Comparison of ENCODE assay signal across 8 cellular contexts in the genomic region with DNA sequence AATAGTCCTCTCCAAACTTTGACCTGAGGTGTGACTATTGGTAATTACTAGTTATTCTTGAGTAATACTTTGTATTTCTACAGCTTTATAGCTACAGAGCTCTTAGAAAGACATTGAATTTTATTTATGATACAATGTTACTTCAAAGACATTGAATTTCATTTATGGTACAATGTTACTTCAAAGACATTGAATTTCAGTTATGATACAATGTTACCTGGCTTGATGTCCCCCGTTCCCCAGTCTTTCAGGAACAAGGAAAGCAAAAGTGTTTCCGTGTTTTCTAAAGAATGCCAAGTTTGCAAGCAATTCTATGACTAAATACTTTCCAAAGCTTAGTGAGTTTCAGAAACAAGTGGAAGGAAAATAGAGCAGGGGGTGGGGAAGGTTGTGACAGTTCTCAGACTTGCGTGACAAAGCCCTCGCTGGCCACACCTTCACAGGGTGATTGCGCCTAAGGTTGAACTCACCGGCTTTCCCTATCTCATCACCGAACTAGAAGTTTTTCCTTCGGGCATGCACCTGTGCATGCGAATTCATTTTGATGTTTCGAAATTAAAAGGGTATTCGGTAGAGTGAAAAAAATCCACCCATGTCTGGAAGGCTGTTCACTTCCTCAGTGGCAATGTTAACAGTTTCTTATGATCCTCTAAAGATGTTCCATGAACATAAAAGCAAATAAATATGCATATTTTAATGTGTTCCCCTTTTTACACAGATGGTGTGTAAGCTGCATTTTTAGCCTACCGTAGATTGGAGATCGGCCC. TPM values are rescaled to one million over a fixed set of nuclear protein-coding genes. Genes with fewer than 3 reads are reported as not detected.
DNase-seq lines count a peak whose midpoint lies in the region; TF ChIP-seq lines count a peak whose summit lies in the region.

No MANE protein-coding gene starts in this region.

- H2AFZ ChIP-seq in osteoblast (ENCODE audit: low read length), result peak overlapping the region; percentile 94

- peak overlapping the region; percentile 96 for H3K4me2 ChIP-seq in osteoblast (ENCODE audit: insufficient read depth, low read length)

- TF ChIP-seq CTCF in esophagus squamous epithelium (IDR thresholded peaks at IDR 0.05) (no peak), osteoblast (IDR thresholded peaks at IDR 0.05; ENCODE audit: extremely low read depth, low read depth, low read length) (no peak), tibial artery (IDR thresholded peaks at IDR 0.05) (no peak)

- peaks cover 25% of the 10 kb centered on the region for H4K20me1 ChIP-seq in osteoblast (ENCODE audit: insufficient read depth, low read length)

- DNase-seq in NCI-H1092 treated with DMSO at 0.1 percent for 48 hours (lab: John Stamatoyannopoulos, UW) (peak; percentile 47), NCI-H1092 (lab: John Stamatoyannopoulos, UW) (no peak), NCI-H748 (lab: John Stamatoyannopoulos, UW; ENCODE audit: unreplicated experiment) (peak; percentile 55), activated T-cell treated with anti-CD3 and anti-CD28 coated beads for 24 hours (ENCODE audit: low read depth) (peak; percentile 76), esophagus squamous epithelium (lab: John Stamatoyannopoulos, UW) (no peak), osteoblast (ENCODE audit: insufficient read length, low spot score, missing footprints) (peak; percentile 75), tibial artery (no peak), kidney glomerular epithelial cell (lab: John Stamatoyannopoulos, UW) (no peak)

- H3K36me3 ChIP-seq in esophagus squamous epithelium (peaks cover 0 to 6% (median 0%) of the 10 kb centered on the region in 3 donors), osteoblast (ENCODE audit: insufficient read depth, low read length) (peaks cover 8% of the 10 kb centered on the region), tibial artery (peaks cover 0 to 4% (median 0%) of the 10 kb centered on the region in 3 donors)

- TF ChIP-seq POLR2A in esophagus squamous epithelium (IDR thresholded peaks at IDR 0.05), result no peak

- H3K4me1 ChIP-seq in esophagus squamous epithelium, result peaks cover 0 to 49% (median 18%) of the 10 kb centered on the region in 3 donors
- H3K4me1 ChIP-seq in osteoblast (ENCODE audit: insufficient read depth, low read length), result peaks cover 21% of the 10 kb centered on the region
- peaks cover 0 to 39% (median 22%) of the 10 kb centered on the region in 4 donors for H3K4me1 ChIP-seq in tibial artery

- intact Hi-C loops in esophagus squamous epithelium (cut with DNase I) (no loop called here), tibial artery (cut with DNase I; ENCODE audit: low total_unique reads) (loop anchor here (10.0 kb wide), 1 partner anchor 158 kb away; a partner anchor contains a TSS)

- H3K27ac ChIP-seq in esophagus squamous epithelium (peak overlapping the region; percentile 90 to 97 (median 92)), osteoblast (ENCODE audit: low read depth, low read length) (peak overlapping the region; percentile 87), tibial artery (peak overlapping the region; percentile 78 to 91)

- H3K4me3 ChIP-seq in esophagus squamous epithelium (peak overlapping the region; percentile 71 to 93 (median 88)), osteoblast (ENCODE audit: insufficient read depth, low read length) (peak overlapping the region; percentile 93), tibial artery (peak overlapping the region; percentile 61 to 91)

- H3K9me3 ChIP-seq in esophagus squamous epithelium (no peaks in the 10 kb centered on the region), osteoblast (ENCODE audit: low read depth, low read length) (no peaks in the 10 kb centered on the region), tibial artery (no peaks in the 10 kb centered on the region)

- H3K27me3 ChIP-seq in esophagus squamous epithelium (no peaks in the 10 kb centered on the region), osteoblast (ENCODE audit: insufficient read depth, low read length) (no peaks in the 10 kb centered on the region), tibial artery (no peaks in the 10 kb centered on the region)

- peaks cover 38% of the 10 kb centered on the region for H3K79me2 ChIP-seq in osteoblast (ENCODE audit: insufficient read depth, low read length)

- WGBS in esophagus squamous epithelium, 2 donors, result 16 to 19% methylated on average over 13 of the region's 13 CpGs

RNA-seq across cellular contexts. Expression of a gene that starts 0.9 kb away (rescaled TPM):
- 10 to 100 TPM; 14.4 to 46.9 (median 23.3) TPM for total RNA-seq in esophagus squamous epithelium
- 33.6 and 34.0 TPM in 2 replicates for total RNA-seq in osteoblast

RNA-seq across cellular contexts. Expression of a gene that starts 44.7 kb away (rescaled TPM):
- total RNA-seq in esophagus squamous epithelium, result 10 to 100 TPM in 1 of 4 donors, 1 to 10 TPM in 3; 6.5 to 13.8 (median 7.6) TPM
- total RNA-seq in osteoblast, result 5.6 and 6.2 TPM in 2 replicates

Comparison
In these comparisons a context has a peak if more than half of its experiments do, and no peak if none do; other contexts are left out.
1. DNase-seq: peak in NCI-H1092 treated with DMSO at 0.1 percent for 48 hours (single experiment), NCI-H748 (single experiment), activated T-cell treated with anti-CD3 and anti-CD28 coated beads for 24 hours (single experiment) and osteoblast (single experiment); none in NCI-H1092 (single experiment), esophagus squamous epithelium (single experiment), tibial artery (0 of 2) and kidney glomerular epithelial cell (single experiment).
2. Peak in every context shown above with its lines, with median percentiles within 50 percentile points of each other: H3K27ac ChIP-seq and H3K4me3 ChIP-seq.